1 cellular context compared by ENCODE assay signal in the genomic region with DNA sequence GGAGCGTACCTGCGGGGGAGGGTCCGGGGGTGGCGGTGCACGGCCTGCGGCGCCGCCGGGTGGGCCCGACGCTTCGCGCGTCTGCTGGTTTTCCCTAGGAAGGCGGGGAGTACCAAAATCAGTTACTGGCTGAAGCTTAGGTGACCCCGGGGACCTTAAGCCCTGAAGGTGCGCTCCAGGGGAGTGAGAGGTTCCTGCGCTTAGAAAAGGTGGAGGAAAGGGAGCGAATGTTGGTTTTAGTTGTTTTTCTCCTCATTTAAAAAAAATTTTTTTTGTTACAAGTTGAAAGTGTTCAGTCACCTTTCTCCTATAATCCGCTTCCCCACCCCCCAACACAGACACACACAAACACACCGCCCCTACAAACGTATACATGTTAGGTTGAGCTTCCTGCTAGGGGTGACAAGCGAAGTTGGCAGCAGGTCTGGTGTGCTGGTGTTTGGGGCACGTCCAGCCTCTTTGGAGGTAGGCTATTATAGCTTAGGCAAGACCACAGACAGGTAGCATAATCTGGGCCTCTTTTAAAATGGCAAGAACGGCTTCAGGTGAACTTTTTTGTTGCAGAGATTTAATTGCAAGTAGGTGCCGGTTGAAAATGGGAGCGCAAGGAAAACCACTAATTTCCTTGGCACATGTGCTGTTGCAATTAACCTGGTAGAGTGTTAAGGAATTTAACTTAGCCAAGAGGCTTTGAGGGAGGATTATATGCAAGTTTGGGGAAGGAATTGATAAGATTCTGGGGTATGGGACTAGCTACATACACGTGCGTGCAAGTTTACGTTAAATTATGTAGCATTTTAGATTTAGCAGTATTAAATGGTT.
TF ChIP-seq lines count a peak whose summit lies in the region.

No MANE protein-coding gene starts in this region.

TF ChIP-seq in K562, 482 proteins besides CTCF, POLR2A, EP300 and RAD21 (continued from another document):
- TF ChIP-seq, protein P1, sequence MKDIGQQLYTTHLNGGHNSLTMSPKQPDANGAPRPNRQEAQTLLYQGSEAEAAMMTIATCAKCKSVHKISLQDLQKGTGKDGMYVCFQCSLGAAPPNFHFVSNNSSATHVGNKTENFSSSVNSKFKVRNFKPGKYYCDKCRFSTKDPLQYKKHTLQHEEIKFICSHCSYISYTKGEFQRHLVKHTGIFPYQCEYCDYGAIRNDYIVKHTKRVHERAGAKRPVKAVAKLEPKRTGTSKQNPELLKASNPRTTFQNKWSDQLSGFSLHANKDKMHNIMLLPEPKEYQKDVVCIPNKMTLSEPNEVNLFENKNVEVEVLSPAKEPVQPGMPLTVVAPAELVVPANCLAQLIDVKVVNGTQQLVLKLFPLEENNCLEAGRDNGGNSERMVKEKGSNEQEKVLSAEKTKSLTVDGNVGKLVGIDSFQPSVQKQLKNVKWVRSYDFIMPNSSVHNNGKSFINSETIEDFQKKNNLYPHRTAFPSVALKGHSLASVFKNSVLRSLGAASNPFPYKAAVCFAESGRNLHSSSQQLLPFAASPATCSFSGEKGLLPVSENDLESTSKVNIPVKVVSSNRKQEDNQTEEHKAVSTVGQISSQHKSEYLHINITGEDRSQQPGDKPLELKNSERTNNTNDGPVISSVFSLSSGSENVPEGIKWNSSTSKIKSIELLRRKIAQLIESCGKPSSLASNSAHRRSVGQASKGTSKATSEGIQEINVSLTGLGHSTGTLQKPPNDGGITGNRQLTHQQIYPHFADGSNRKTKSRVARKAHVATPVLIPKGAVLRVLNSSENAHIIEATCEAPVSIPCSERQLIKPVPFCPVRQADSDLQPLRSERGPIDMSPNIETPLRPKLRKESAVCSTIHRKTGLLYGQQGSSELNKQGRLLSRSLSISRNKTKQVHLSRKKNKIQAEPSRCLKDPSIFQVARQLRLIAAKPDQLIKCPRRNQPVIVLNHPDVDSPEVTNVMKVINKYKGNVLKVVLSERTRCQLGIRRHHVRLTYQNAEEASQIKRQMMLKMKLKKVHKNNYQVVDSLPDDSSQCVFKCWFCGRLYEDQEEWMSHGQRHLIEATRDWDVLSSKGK (CRISPR knock-in tag; IDR thresholded peaks at IDR 0.05) = no peak
- TF ChIP-seq ZNF583 (CRISPR knock-in tag; IDR thresholded peaks at IDR 0.05) (no peak), KHSRP (IDR thresholded peaks at IDR 0.05) (no peak), MTA3 (IDR thresholded peaks at IDR 0.05; ENCODE audit: borderline replicate concordance) (0 out of 2 replicates have a peak, but pooled peaks have one; percentile 4), HCFC1 (IDR thresholded peaks at IDR 0.05; ENCODE audit: low read depth, low read length) (no peak), ZNF76 (CRISPR knock-in tag; IDR thresholded peaks at IDR 0.05; ENCODE audit: borderline replicate concordance) (no peak), POLR2AphosphoS2 (IDR thresholded peaks at IDR 0.05; ENCODE audit: low read length) (no peak), NR3C1 (CRISPR knock-in tag; IDR thresholded peaks at IDR 0.05) (no peak), FOXM1 (IDR thresholded peaks at IDR 0.05; ENCODE audit: low read depth) (no peak), FOXM1 (CRISPR knock-in tag; IDR thresholded peaks at IDR 0.05; ENCODE audit: low read depth) (no peak), HDAC1 (IDR thresholded peaks at IDR 0.05) (0 out of 4 replicates have a peak, but pooled peaks of 1 of the 2 experiments have one; percentile 25), TAF1 (IDR thresholded peaks at IDR 0.05; ENCODE audit: control insufficient read depth, extremely low read depth, insufficient read depth, low read length, severe bottlenecking) (peak; percentile 3), FOXK2 (conservative IDR thresholded peaks at IDR 0.05 in 1 of 2, IDR thresholded peaks at IDR 0.05 in 1 of 2; ENCODE audit: low read depth in 2 of 2) (peak in 1 of 2 experiments; percentile 42; a peak in 1 of 4 replicates), ZFX (CRISPR knock-in tag; IDR thresholded peaks at IDR 0.05) (peak; percentile 64), ZNF695 (CRISPR knock-in tag; IDR thresholded peaks at IDR 0.05) (no peak), SIRT6 (IDR thresholded peaks at IDR 0.05; ENCODE audit: low read depth, low read length) (no peak)
- TF ChIP-seq, protein P2, sequence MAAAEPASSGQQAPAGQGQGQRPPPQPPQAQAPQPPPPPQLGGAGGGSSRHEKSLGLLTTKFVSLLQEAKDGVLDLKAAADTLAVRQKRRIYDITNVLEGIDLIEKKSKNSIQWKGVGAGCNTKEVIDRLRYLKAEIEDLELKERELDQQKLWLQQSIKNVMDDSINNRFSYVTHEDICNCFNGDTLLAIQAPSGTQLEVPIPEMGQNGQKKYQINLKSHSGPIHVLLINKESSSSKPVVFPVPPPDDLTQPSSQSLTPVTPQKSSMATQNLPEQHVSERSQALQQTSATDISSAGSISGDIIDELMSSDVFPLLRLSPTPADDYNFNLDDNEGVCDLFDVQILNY (CRISPR knock-in tag; IDR thresholded peaks at IDR 0.05) = no peak
- TF ChIP-seq, protein P3, sequence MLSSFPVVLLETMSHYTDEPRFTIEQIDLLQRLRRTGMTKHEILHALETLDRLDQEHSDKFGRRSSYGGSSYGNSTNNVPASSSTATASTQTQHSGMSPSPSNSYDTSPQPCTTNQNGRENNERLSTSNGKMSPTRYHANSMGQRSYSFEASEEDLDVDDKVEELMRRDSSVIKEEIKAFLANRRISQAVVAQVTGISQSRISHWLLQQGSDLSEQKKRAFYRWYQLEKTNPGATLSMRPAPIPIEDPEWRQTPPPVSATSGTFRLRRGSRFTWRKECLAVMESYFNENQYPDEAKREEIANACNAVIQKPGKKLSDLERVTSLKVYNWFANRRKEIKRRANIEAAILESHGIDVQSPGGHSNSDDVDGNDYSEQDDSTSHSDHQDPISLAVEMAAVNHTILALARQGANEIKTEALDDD (IDR thresholded peaks at IDR 0.05) = peak; percentile 58; the same call in 1 of the 2 replicates
- TF ChIP-seq, protein P4, sequence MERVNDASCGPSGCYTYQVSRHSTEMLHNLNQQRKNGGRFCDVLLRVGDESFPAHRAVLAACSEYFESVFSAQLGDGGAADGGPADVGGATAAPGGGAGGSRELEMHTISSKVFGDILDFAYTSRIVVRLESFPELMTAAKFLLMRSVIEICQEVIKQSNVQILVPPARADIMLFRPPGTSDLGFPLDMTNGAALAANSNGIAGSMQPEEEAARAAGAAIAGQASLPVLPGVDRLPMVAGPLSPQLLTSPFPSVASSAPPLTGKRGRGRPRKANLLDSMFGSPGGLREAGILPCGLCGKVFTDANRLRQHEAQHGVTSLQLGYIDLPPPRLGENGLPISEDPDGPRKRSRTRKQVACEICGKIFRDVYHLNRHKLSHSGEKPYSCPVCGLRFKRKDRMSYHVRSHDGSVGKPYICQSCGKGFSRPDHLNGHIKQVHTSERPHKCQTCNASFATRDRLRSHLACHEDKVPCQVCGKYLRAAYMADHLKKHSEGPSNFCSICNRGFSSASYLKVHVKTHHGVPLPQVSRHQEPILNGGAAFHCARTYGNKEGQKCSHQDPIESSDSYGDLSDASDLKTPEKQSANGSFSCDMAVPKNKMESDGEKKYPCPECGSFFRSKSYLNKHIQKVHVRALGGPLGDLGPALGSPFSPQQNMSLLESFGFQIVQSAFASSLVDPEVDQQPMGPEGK (CRISPR knock-in tag; IDR thresholded peaks at IDR 0.05; ENCODE audit: borderline replicate concordance) = no peak
